In genomic region chr4:118834070-118834469, GRCh38 we compare ENCODE assay signal across 10 cellular contexts. TPM values are rescaled to one million over a fixed set of nuclear protein-coding genes. Genes with fewer than 3 reads are reported as not detected.
DNase-seq lines count a peak whose midpoint lies in the region; ATAC-seq, FAIRE-seq and TF ChIP-seq lines count a peak whose summit lies in the region.
"Had no signal": no experiment of that assay in that cellular context is flagged by ENCODE, and none has a peak within 500 bp of the region (broad histone marks: within the 10 kb centered on the region; RNA-seq: fewer than 3 reads in every experiment).

No MANE protein-coding gene starts in this region.

- H2AFZ ChIP-seq in ACC112 (ENCODE audit: low read length, unreplicated experiment), result no peak overlapping the region
- no peak overlapping the region for H2AFZ ChIP-seq in HepG2 (ENCODE audit: low read length)

- peak overlapping the region; percentile 96; the same call in 1 of the 2 replicates for H3K9ac ChIP-seq in HepG2 (ENCODE audit: insufficient read depth, low read depth, low read length)

- H3K4me3 Mint-ChIP-seq in activated T-helper 2 cell treated with anti-CD3 and anti-CD28 coated beads, Interferon-gamma antibody, Interleukin-2, Interleukin-4, amounts not matched to agents 10 μg/mL and 5 μg/mL and 100 μg/mL, durations not matched to agents 14 hours and 24 hours and 36 hours (ENCODE audit: low read depth), result peak overlapping the region; percentile 37

- POLR2A ChIA-PET in HepG2 (lab: Yijun Ruan, JAX), result interaction anchor here (1.5 kb wide), 1 partner anchor 620 kb away, joined by 3 read pairs; no protein-coding TSS in a partner anchor

- peaks cover 32% of the 10 kb centered on the region for H3K4me1 Mint-ChIP-seq in activated T-helper 2 cell treated with anti-CD3 and anti-CD28 coated beads, Interferon-gamma antibody, Interleukin-2, Interleukin-4, amounts not matched to agents 10 μg/mL and 5 μg/mL and 100 μg/mL, durations not matched to agents 14 hours and 24 hours and 36 hours (ENCODE audit: low read depth)

- ATAC-seq in HepG2, result no peak
- ATAC-seq in GM21619 (IDR thresholded peaks at IDR 0.05; ENCODE audit: unreplicated experiment), result no peak
- ATAC-seq in mucosa of descending colon, result no peak

- in situ Hi-C loops in HepG2 (cut with HindIII; ENCODE audit: extremely low pct_ligation_motif_present, low pct_unique_long_range_greater_than_20kb), result no loop called here

- H3K4me2 ChIP-seq in HepG2 (ENCODE audit: low read depth, low read length), result peak overlapping the region; percentile 88

- peaks cover 8% of the 10 kb centered on the region; the same call in 1 of the 2 replicates for H4K20me1 ChIP-seq in HepG2 (ENCODE audit: insufficient read depth, low read length)

- peaks cover 28% of the 10 kb centered on the region for H3K36me3 ChIP-seq in ACC112 (ENCODE audit: insufficient read depth, low read length)
- peaks cover 0 to 26% of the 10 kb centered on the region in 2 experiments; a peak in 4 of 5 replicates for H3K36me3 ChIP-seq in HepG2 (replicated peaks in 1 of 2; ENCODE audit: control insufficient read depth in 1 of 2, insufficient read depth in 2 of 2, low read length in 2 of 2)
- H3K36me3 ChIP-seq in mucosa of descending colon (ENCODE audit: low read depth), result no peaks in the 10 kb centered on the region

- no peak for TF ChIP-seq RAD21 in HepG2 (CRISPR knock-in tag; IDR thresholded peaks at IDR 0.05)

- peak overlapping the region; percentile 33 for H3K27ac Mint-ChIP-seq in activated T-helper 2 cell treated with anti-CD3 and anti-CD28 coated beads, Interferon-gamma antibody, Interleukin-2, Interleukin-4, amounts not matched to agents 10 μg/mL and 5 μg/mL and 100 μg/mL, durations not matched to agents 14 hours and 24 hours and 36 hours

- intact Hi-C loops in activated T-helper 2 cell treated with anti-CD3 and anti-CD28 coated beads, Interferon-gamma antibody, Interleukin-2, Interleukin-4, amounts not matched to agents 10 μg/mL and 5 μg/mL and 100 μg/mL, durations not matched to agents 14 hours and 24 hours and 36 hours (cut with micrococcal nuclease), result loop anchor here (2.0 to 10.0 kb wide), 2 partner anchors 379 to 471 kb away; partner anchors contain the start of gene USP53
- intact Hi-C loops in HepG2 (cut with micrococcal nuclease; ENCODE audit: unreplicated experiment) (no loop called here), mucosa of descending colon (cut with DNase I, micrococcal nuclease) (no loop called here)

- peak overlapping the region; percentile 97 for H3K27ac ChIP-seq in ACC112 (ENCODE audit: low read depth, low read length)
- H3K27ac ChIP-seq in HepG2 (ENCODE audit: extremely low read length, insufficient read depth, low read length), result no peak overlapping the region

- H3K4me1 ChIP-seq in ACC112 (ENCODE audit: control insufficient read depth, insufficient read depth, low read length, unreplicated experiment), result peaks cover 34% of the 10 kb centered on the region
- peaks cover 52% of the 10 kb centered on the region for H3K4me1 ChIP-seq in HepG2 (ENCODE audit: insufficient read depth, low read length)
- peaks cover 5% of the 10 kb centered on the region for H3K4me1 ChIP-seq in mucosa of descending colon (ENCODE audit: low read depth)

- H3K27me3 ChIP-seq in ACC112 (ENCODE audit: insufficient read depth, low read length), result no peaks in the 10 kb centered on the region
- no peaks in the 10 kb centered on the region; a peak in 1 of 5 replicates for H3K27me3 ChIP-seq in HepG2 (ENCODE audit: control insufficient read depth in 1 of 2, insufficient read depth in 2 of 2, low read length in 2 of 2)

- CTCF ChIA-PET in HepG2 (lab: Yijun Ruan, JAX; ENCODE audit: low intra/inter-chr PET ratio, low total read pairs), result no interaction called here

- H3K4me3 ChIP-seq in ACC112 (ENCODE audit: low read depth, low read length) (peak overlapping the region; percentile 96), HFF-Myc (replicated peaks; ENCODE audit: low read depth, low read length) (peak overlapping the region; percentile 75), HepG2 (replicated peaks in 1 of 3; ENCODE audit: insufficient read depth in 1 of 3, low read depth in 2 of 3, low read length in 3 of 3) (peak overlapping the region in 2 of 3 experiments; percentile 91 to 96; a peak in 2 of 6 replicates), mucosa of descending colon (no peak overlapping the region)
- H3K4me3 ChIP-seq: lung had no signal

- no peaks in the 10 kb centered on the region for H3K9me3 Mint-ChIP-seq in activated T-helper 2 cell treated with anti-CD3 and anti-CD28 coated beads, Interferon-gamma antibody, Interleukin-2, Interleukin-4, amounts not matched to agents 10 μg/mL and 5 μg/mL and 100 μg/mL, durations not matched to agents 14 hours and 24 hours and 36 hours

- TF ChIP-seq POLR2A in HepG2 (IDR thresholded peaks at IDR 0.05; ENCODE audit: insufficient read depth in 1 of 2, low read depth in 2 of 2, low read length in 2 of 2), result no peak

- BruUV-seq in HepG2 (replicated peaks; lab: Mats Ljungman, UMichigan), result no TSS peak

- no peak for TF ChIP-seq CTCF in HFF-Myc (IDR thresholded peaks at IDR 0.05; ENCODE audit: low read depth, low read length, missing control alignments)
- TF ChIP-seq CTCF in HepG2 (CRISPR knock-in tag; IDR thresholded peaks at IDR 0.05), result no peak
- TF ChIP-seq CTCF in mucosa of descending colon (IDR thresholded peaks at IDR 0.05), result no peak

- no peak for FAIRE-seq in HepG2 (lab: Jason Lieb, UNC)

- TF ChIP-seq EP300 in HepG2 (IDR thresholded peaks at IDR 0.05; ENCODE audit: low read depth in 2 of 2, low read length in 2 of 2) (no peak), HepG2 (CRISPR knock-in tag; IDR thresholded peaks at IDR 0.05; ENCODE audit: borderline replicate concordance) (no peak)

- DNase-seq in HFF-Myc (ENCODE audit: extremely low read depth, low read depth), result no peak
- DNase-seq in activated T-helper 2 cell treated with anti-CD3 and anti-CD28 coated beads, Interferon-gamma antibody, Interleukin-2, Interleukin-4, amounts not matched to agents 10 μg/mL and 5 μg/mL and 100 μg/mL, durations not matched to agents 14 hours and 24 hours and 36 hours (ENCODE audit: low spot score), result no peak
- DNase-seq in HepG2 (ENCODE audit: low spot score), result no peak
- DNase-seq in iPS-NIHi7 (ENCODE audit: extremely low spot score), result no peak
- DNase-seq in stimulated activated CD4-positive, alpha-beta T cell treated with anti-CD3 and anti-CD28 coated beads, Interleukin-2, amount 100 ng/mL, for 24 hours, result no peak
- DNase-seq in mucosa of descending colon, result no peak
- DNase-seq: aorta had no signal

- H3K36me3 Mint-ChIP-seq in activated T-helper 2 cell treated with anti-CD3 and anti-CD28 coated beads, Interferon-gamma antibody, Interleukin-2, Interleukin-4, amounts not matched to agents 10 μg/mL and 5 μg/mL and 100 μg/mL, durations not matched to agents 14 hours and 24 hours and 36 hours (ENCODE audit: low read depth), result peaks cover 41% of the 10 kb centered on the region

- peaks cover 4% of the 10 kb centered on the region for H3K27me3 Mint-ChIP-seq in activated T-helper 2 cell treated with anti-CD3 and anti-CD28 coated beads, Interferon-gamma antibody, Interleukin-2, Interleukin-4, amounts not matched to agents 10 μg/mL and 5 μg/mL and 100 μg/mL, durations not matched to agents 14 hours and 24 hours and 36 hours (ENCODE audit: low read depth)

- WGBS in HepG2 (ENCODE audit: low lambda C conversion rate), result 72% methylated on average over 4 of the region's 4 CpGs

- H3K9me3 ChIP-seq in HepG2 (ENCODE audit: low read length) (no peaks in the 10 kb centered on the region), mucosa of descending colon (no peaks in the 10 kb centered on the region)

- H3K79me2 ChIP-seq in ACC112 (ENCODE audit: control insufficient read depth, insufficient read depth, low read length, unreplicated experiment) (peaks cover 65% of the 10 kb centered on the region), HepG2 (ENCODE audit: insufficient read depth, low read length) (peaks cover 58% of the 10 kb centered on the region)

RNA-seq across cellular contexts. Expression of gene SEC24D, which starts 1.9 kb away (rescaled TPM):
- total RNA-seq in activated T-helper 2 cell treated with anti-CD3 and anti-CD28 coated beads, Interferon-gamma antibody, Interleukin-2, Interleukin-4, amounts not matched to agents 10 μg/mL and 5 μg/mL and 100 μg/mL, durations not matched to agents 14 hours and 24 hours and 36 hours, result 54.8 and 60.0 TPM in 2 replicates
- total RNA-seq in HepG2 (2016; rRNA removed; fragmentation: Illumina TruSeq; extraction: Trizol) (51.1 and 78.6 TPM in 2 replicates), mucosa of descending colon (10 to 100 TPM; 22.1 to 55.6 (median 45.3) TPM)
- 3.7 and 5.0 TPM in 2 replicates for total RNA-seq in HepG2 (2016; cell fraction: cytosol; rRNA removed; fragmentation: Illumina TruSeq; extraction: Trizol; ENCODE audit: low read depth)
- total RNA-seq in HepG2 (2016; cell fraction: insoluble cytoplasmic fraction; rRNA removed; fragmentation: Illumina TruSeq; extraction: Trizol), result 48.9 and 73.2 TPM in 2 replicates
- total RNA-seq in HepG2 (2016; cell fraction: membrane; rRNA removed; fragmentation: Illumina TruSeq; extraction: Trizol), result 14.9 and 16.7 TPM in 2 replicates
- 63.1 and 69.1 TPM in 2 replicates for total RNA-seq in HepG2 (2016; cell fraction: nucleus; rRNA removed; fragmentation: Illumina TruSeq; extraction: Trizol)
- 21.6 and 30.0 TPM in 2 replicates for polyA plus RNA-seq in HepG2 (2011; rRNA removed)
- 16.7 and 20.5 TPM in 2 replicates for polyA plus RNA-seq in HepG2 (2011; cell fraction: cytosol; rRNA removed)
- polyA plus RNA-seq in HepG2 (2011; cell fraction: nucleus; rRNA removed), result 34.6 and 53.4 TPM in 2 replicates
- 19.7 and 29.9 TPM in 2 replicates for polyA plus RNA-seq in HepG2 (2012)
- polyA plus RNA-seq in HepG2 (2016; cell fraction: cytosol; fragmentation: Illumina TruSeq; extraction: Trizol; ENCODE audit: low read depth), result 2.3 and 2.5 TPM in 2 replicates
- 64.1 and 66.0 TPM in 2 replicates for polyA plus RNA-seq in HepG2 (2016; cell fraction: insoluble cytoplasmic fraction; fragmentation: Illumina TruSeq; extraction: Trizol; ENCODE audit: low read depth)
- 5.7 and 8.1 TPM in 2 replicates for polyA plus RNA-seq in HepG2 (2016; cell fraction: membrane; fragmentation: Illumina TruSeq; extraction: Trizol; ENCODE audit: low read depth)
- 37.6 and 38.9 TPM in 2 replicates for polyA plus RNA-seq in HepG2 (2016; cell fraction: nucleus; fragmentation: Illumina TruSeq; extraction: Trizol; ENCODE audit: insufficient read depth, low read depth)
- polyA minus RNA-seq in HepG2 (2011; rRNA and poly(A)+ RNA removed; ENCODE audit: low replicate concordance), result 11.6 and 45.4 TPM in 2 replicates
- 32.8 and 36.6 TPM in 2 replicates for polyA minus RNA-seq in HepG2 (2011; cell fraction: cytosol; rRNA and poly(A)+ RNA removed)
- 99.5 and 125 TPM in 2 replicates for polyA minus RNA-seq in HepG2 (2011; cell fraction: nucleus; rRNA and poly(A)+ RNA removed)

RNA-seq across cellular contexts. Expression of gene SYNPO2, which starts 54.6 kb away (rescaled TPM):
- total RNA-seq in activated T-helper 2 cell treated with anti-CD3 and anti-CD28 coated beads, Interferon-gamma antibody, Interleukin-2, Interleukin-4, amounts not matched to agents 10 μg/mL and 5 μg/mL and 100 μg/mL, durations not matched to agents 14 hours and 24 hours and 36 hours, result 0.09 TPM in 2 replicates
- 0.04 TPM in 1 of 2 replicates, not detected in the other for total RNA-seq in HepG2 (2016; rRNA removed; fragmentation: Illumina TruSeq; extraction: Trizol)
- not detected in 2 replicates for total RNA-seq in HepG2 (2016; cell fraction: cytosol; rRNA removed; fragmentation: Illumina TruSeq; extraction: Trizol; ENCODE audit: low read depth)
- not detected in 2 replicates for total RNA-seq in HepG2 (2016; cell fraction: insoluble cytoplasmic fraction; rRNA removed; fragmentation: Illumina TruSeq; extraction: Trizol)
- total RNA-seq in HepG2 (2016; cell fraction: membrane; rRNA removed; fragmentation: Illumina TruSeq; extraction: Trizol), result 0.03 TPM in 1 of 2 replicates, not detected in the other
- 0.06 TPM in 1 of 2 replicates, not detected in the other for total RNA-seq in HepG2 (2016; cell fraction: nucleus; rRNA removed; fragmentation: Illumina TruSeq; extraction: Trizol)
- polyA plus RNA-seq in HepG2 (2011; rRNA removed), result 0.01 TPM in 1 of 2 replicates, not detected in the other
- polyA plus RNA-seq in HepG2 (2011; cell fraction: cytosol; rRNA removed), result 0.01 TPM in 1 of 2 replicates, not detected in the other
- polyA plus RNA-seq in HepG2 (2011; cell fraction: nucleus; rRNA removed), result not detected in 2 replicates
- 0.04 TPM in 2 replicates for polyA plus RNA-seq in HepG2 (2012)
- 0.03 TPM in 1 of 2 replicates, not detected in the other for polyA plus RNA-seq in HepG2 (2016; cell fraction: cytosol; fragmentation: Illumina TruSeq; extraction: Trizol; ENCODE audit: low read depth)
- not detected in 2 replicates for polyA plus RNA-seq in HepG2 (2016; cell fraction: insoluble cytoplasmic fraction; fragmentation: Illumina TruSeq; extraction: Trizol; ENCODE audit: low read depth)
- not detected in 2 replicates for polyA plus RNA-seq in HepG2 (2016; cell fraction: membrane; fragmentation: Illumina TruSeq; extraction: Trizol; ENCODE audit: low read depth)
- polyA plus RNA-seq in HepG2 (2016; cell fraction: nucleus; fragmentation: Illumina TruSeq; extraction: Trizol; ENCODE audit: insufficient read depth, low read depth), result 0.15 TPM in 2 replicates
- 0.63 TPM in 1 of 2 replicates, not detected in the other for polyA minus RNA-seq in HepG2 (2011; rRNA and poly(A)+ RNA removed; ENCODE audit: low replicate concordance)
- not detected in 2 replicates for polyA minus RNA-seq in HepG2 (2011; cell fraction: cytosol; rRNA and poly(A)+ RNA removed)
- polyA minus RNA-seq in HepG2 (2011; cell fraction: nucleus; rRNA and poly(A)+ RNA removed), result 0.12 TPM in 1 of 2 replicates, not detected in the other
- 100 to 1,000 TPM in 1 of 3 donors, 10 to 100 TPM in 2; 18.9 to 804 (median 91.1) TPM for total RNA-seq in mucosa of descending colon

Comparison
In these comparisons a context has a peak if more than half of its experiments do, and no peak if none do; other contexts are left out.
1. RNA of gene SYNPO2, which starts 54.6 kb away (total RNA-seq): 18.9 to 804 TPM in mucosa of descending colon; 0.09 TPM in activated T-helper 2 cell treated with anti-CD3 and anti-CD28 coated beads, Interferon-gamma antibody, Interleukin-2, Interleukin-4, amounts not matched to agents 10 μg/mL and 5 μg/mL and 100 μg/mL, durations not matched to agents 14 hours and 24 hours and 36 hours and 0.03 to 0.06 TPM in HepG2; every median in the first group is over 10 times any median in the second.